Comparison of ENCODE assay signal across 8 cellular contexts in genomic region chr2:51322612-51323011, GRCh38.
"Had no signal": no experiment of that assay in that cellular context is flagged by ENCODE, and none has a peak within 500 bp of the region (broad histone marks: within the 10 kb centered on the region; RNA-seq: fewer than 3 reads in every experiment).

No MANE protein-coding gene starts in this region.

- ATAC-seq: GM23338, HCT116 had no signal

- DNase-seq: H7, HFFc6, KBM-7 had no signal

- FAIRE-seq: HTR-8/SVneo had no signal

- H3K9ac ChIP-seq: KMS-11 had no signal

- H3K9me3 ChIP-seq: HAP-1 had no signal

- H3K36me3 ChIP-seq: HAP-1 had no signal

- H3K4me2 ChIP-seq: GM23338, KMS-11 had no signal

- H3K4me3 ChIP-seq: GM23338, HAP-1 had no signal

- H3K27ac ChIP-seq: KMS-11 had no signal
